ENCODE assay signal across 2 cellular contexts in genomic region chr6:125699591-125699990, GRCh38.
TF ChIP-seq lines count a peak whose summit lies in the region.

No MANE protein-coding gene starts in this region.

TF ChIP-seq in liver, 16 proteins besides CTCF, POLR2A, EP300 and RAD21:
- no peak for TF ChIP-seq MAX (IDR thresholded peaks at IDR 0.05)
- TF ChIP-seq FOXA1 (IDR thresholded peaks at IDR 0.05), result peak; percentile 25
- no peak for TF ChIP-seq HNF4G (IDR thresholded peaks at IDR 0.05)
- TF ChIP-seq FOXA2 (IDR thresholded peaks at IDR 0.05), result peak; percentile 72
- TF ChIP-seq RXRA (IDR thresholded peaks at IDR 0.05), result peak in 1 of 2 donors; percentile 14
- TF ChIP-seq TAF1 (conservative IDR thresholded peaks at IDR 0.05), result no peak
- peak in 1 of 2 donors; percentile 40 for TF ChIP-seq HNF4A (conservative IDR thresholded peaks at IDR 0.05)

TF ChIP-seq in HepG2, 621 proteins besides CTCF, POLR2A, EP300 and RAD21:
- no peak for TF ChIP-seq HINFP (CRISPR knock-in tag; IDR thresholded peaks at IDR 0.05; ENCODE audit: low read depth)
- no peak for TF ChIP-seq ADNP (CRISPR knock-in tag; IDR thresholded peaks at IDR 0.05)
- TF ChIP-seq ZNF335 (CRISPR knock-in tag; IDR thresholded peaks at IDR 0.05), result no peak
- TF ChIP-seq MTA1 (CRISPR knock-in tag; IDR thresholded peaks at IDR 0.05; ENCODE audit: borderline replicate concordance), result no peak
- TF ChIP-seq SNAPC5 (CRISPR knock-in tag; IDR thresholded peaks at IDR 0.05; ENCODE audit: borderline replicate concordance), result no peak
- no peak for TF ChIP-seq EZH2 (conservative IDR thresholded peaks at IDR 0.05; ENCODE audit: low read depth, low read length)
- TF ChIP-seq ZSCAN21 (CRISPR knock-in tag; IDR thresholded peaks at IDR 0.05; ENCODE audit: borderline replicate concordance), result no peak
